ENCODE assay signal across 27 cellular contexts in genomic region chr14:31476131-31476917, GRCh38. TPM values are rescaled to one million over a fixed set of nuclear protein-coding genes. Genes with fewer than 3 reads are reported as not detected.
"Had no signal": no experiment of that assay in that cellular context is flagged by ENCODE, and none has a peak within 500 bp of the region (broad histone marks: within the 10 kb centered on the region; RNA-seq: fewer than 3 reads in every experiment).

No MANE protein-coding gene starts in this region.

- H3K4me1 ChIP-seq: colonic mucosa, gastrocnemius medialis, pancreas, suprapubic skin, transverse colon had no signal

- DNase-seq: activated gamma-delta T cell treated with Interleukin-2 at 50 U/mL for 16 hours; activated T-cell treated with anti-CD3 and anti-CD28 coated beads, Interleukin-2, amount 50 U/mL, for 1 hour; colonic mucosa; endodermal cell; gastrocnemius medialis; hippocampal formation; kidney glomerular epithelial cell; left ventricle myocardium inferior; midbrain; natural killer cell; pancreas; right cardiac atrium; stimulated activated CD4-positive, alpha-beta T cell treated with anti-CD3 and anti-CD28 coated beads, Interleukin-2, amount 100 ng/mL, for 24 hours; stimulated activated naive CD8-positive, alpha-beta T cell treated with anti-CD3 and anti-CD28 coated beads, Interleukin-15, amount 100 ng/mL, for 72 hours; SW 1271; transverse colon had no signal

- H3K4me1 Mint-ChIP-seq: activated naive CD4-positive, alpha-beta T cell treated with anti-CD3 and anti-CD28 coated beads, Interleukin-2, amount 50 U/mL, for 24 hours; central memory CD8-positive, alpha-beta T cell; endodermal cell; natural killer cell; stimulated activated effector memory CD8-positive, alpha-beta T cell treated with anti-CD3 and anti-CD28 coated beads, Interleukin-12 subunit alpha, Interleukin-12 subunit beta, amount 100 ng/mL, for 72 hours; stimulated activated naive CD8-positive, alpha-beta T cell treated with anti-CD3 and anti-CD28 coated beads, Interleukin-15, amount 100 ng/mL, for 72 hours had no signal

- H3K9me3 Mint-ChIP-seq: activated naive CD4-positive, alpha-beta T cell treated with anti-CD3 and anti-CD28 coated beads, Interleukin-2, amount 50 U/mL, for 24 hours; central memory CD8-positive, alpha-beta T cell; natural killer cell; stimulated activated effector memory CD8-positive, alpha-beta T cell treated with anti-CD3 and anti-CD28 coated beads, Interleukin-12 subunit alpha, Interleukin-12 subunit beta, amount 100 ng/mL, for 72 hours; stimulated activated naive CD8-positive, alpha-beta T cell treated with anti-CD3 and anti-CD28 coated beads, Interleukin-15, amount 100 ng/mL, for 72 hours had no signal

- H3K36me3 Mint-ChIP-seq: natural killer cell; stimulated activated effector memory CD8-positive, alpha-beta T cell treated with anti-CD3 and anti-CD28 coated beads, Interleukin-12 subunit alpha, Interleukin-12 subunit beta, amount 100 ng/mL, for 72 hours had no signal

- H3K27me3 Mint-ChIP-seq: stimulated activated naive CD8-positive, alpha-beta T cell treated with anti-CD3 and anti-CD28 coated beads, Interleukin-15, amount 100 ng/mL, for 72 hours had no signal

- H3K9me3 ChIP-seq: ascending aorta, colonic mucosa, gastrocnemius medialis, left ventricle myocardium inferior, neutrophil, pancreas, suprapubic skin, transverse colon had no signal

- ATAC-seq: gastrocnemius medialis; natural killer cell; stimulated activated effector memory CD8-positive, alpha-beta T cell treated with anti-CD3 and anti-CD28 coated beads, Interleukin-12 subunit alpha, Interleukin-12 subunit beta, amount 100 ng/mL, for 72 hours; stimulated activated naive CD8-positive, alpha-beta T cell treated with anti-CD3 and anti-CD28 coated beads, Interleukin-15, amount 100 ng/mL, for 72 hours had no signal

- H3K27ac Mint-ChIP-seq: activated naive CD4-positive, alpha-beta T cell treated with anti-CD3 and anti-CD28 coated beads, Interleukin-2, amount 50 U/mL, for 24 hours; endodermal cell; natural killer cell; stimulated activated effector memory CD8-positive, alpha-beta T cell treated with anti-CD3 and anti-CD28 coated beads, Interleukin-12 subunit alpha, Interleukin-12 subunit beta, amount 100 ng/mL, for 72 hours had no signal

- H3K27me3 ChIP-seq: ascending aorta, colonic mucosa, gastrocnemius medialis, neutrophil, pancreas, suprapubic skin, transverse colon had no signal

- H3K27ac ChIP-seq: colonic mucosa, gastrocnemius medialis, left ventricle myocardium inferior, neutrophil, pancreas, skin epidermis, suprapubic skin, transverse colon had no signal

- H3K4me3 Mint-ChIP-seq: activated naive CD4-positive, alpha-beta T cell treated with anti-CD3 and anti-CD28 coated beads, Interleukin-2, amount 50 U/mL, for 24 hours; central memory CD8-positive, alpha-beta T cell; endodermal cell; natural killer cell; stimulated activated effector memory CD8-positive, alpha-beta T cell treated with anti-CD3 and anti-CD28 coated beads, Interleukin-12 subunit alpha, Interleukin-12 subunit beta, amount 100 ng/mL, for 72 hours; stimulated activated naive CD8-positive, alpha-beta T cell treated with anti-CD3 and anti-CD28 coated beads, Interleukin-15, amount 100 ng/mL, for 72 hours had no signal

- H3K4me3 ChIP-seq: ascending aorta, colonic mucosa, gastrocnemius medialis, left ventricle myocardium inferior, pancreas, skin epidermis, suprapubic skin, transverse colon had no signal

RNA-seq across cellular contexts. Expression of gene GPR33, which starts 11.5 kb away (rescaled TPM):
- total RNA-seq: ascending aorta; colonic mucosa; endodermal cell; fibroblast of lung; gastrocnemius medialis; left ventricle myocardium inferior; natural killer cell; pancreas; pulmonary artery endothelial cell; right cardiac atrium; suprapubic skin; T-helper 2 cell treated with Interferon-gamma antibody and Interleukin-4, amounts not matched to agents 100 ng/mL and 5 ng/mL, for 36 hours; transverse colon had no signal
- polyA plus RNA-seq: adipose tissue, fibroblast of lung, pancreas, right cardiac atrium had no signal
